In genomic region chr18:48850891-48851302, GRCh38 we compare ENCODE assay signal across 10 cellular contexts.
DNase-seq lines count a peak whose midpoint lies in the region; ATAC-seq, FAIRE-seq and TF ChIP-seq lines count a peak whose summit lies in the region.
"Had no signal": no experiment of that assay in that cellular context is flagged by ENCODE, and none has a peak within 500 bp of the region (broad histone marks: within the 10 kb centered on the region; RNA-seq: fewer than 3 reads in every experiment).

No MANE protein-coding gene starts in this region.

- intact Hi-C loops in testis (cut with DNase I; ENCODE audit: low total_unique reads), result no loop called here

- H2BK5ac ChIP-seq in mesenchymal stem cell (ENCODE audit: low read depth, low read length, poor library complexity, severe bottlenecking), result peak overlapping the region; percentile 10

- H2BK12ac ChIP-seq in mesenchymal stem cell (ENCODE audit: low read length in 2 of 2), result peak overlapping the region; percentile 34 to 85

- DNase-seq in T-helper 17 cell (no peak), mesenchymal stem cell (peak; percentile 87), testis (peak; percentile 51), GM12892 (ENCODE audit: insufficient read length) (no peak), pons (ENCODE audit: low spot score) (no peak), GM10266 (ENCODE audit: extremely low spot score) (no peak), NCI-H446 treated with DMSO at 0.1 percent for 48 hours (lab: John Stamatoyannopoulos, UW) (no peak)
- DNase-seq: kidney glomerular epithelial cell had no signal

- H3K4me1 ChIP-seq in duodenal mucosa (ENCODE audit: control insufficient read depth in 1 of 2, insufficient read depth in 2 of 2, low read length in 2 of 2) (peaks cover 0 to 5% of the 10 kb centered on the region in 2 donors), mesenchymal stem cell (ENCODE audit: control insufficient read depth, insufficient read depth, low read depth, low read length) (peaks cover 38% of the 10 kb centered on the region), testis (peaks cover 22% of the 10 kb centered on the region)

- H4K8ac ChIP-seq in mesenchymal stem cell (ENCODE audit: low read length), result peak overlapping the region; percentile 88

- no peak overlapping the region for H2AFZ ChIP-seq in mesenchymal stem cell (ENCODE audit: low read depth, low read length)

- peak overlapping the region; percentile 69 to 93 for H3K4ac ChIP-seq in mesenchymal stem cell (ENCODE audit: low read depth in 1 of 2, low read length in 2 of 2)

- peak overlapping the region in 1 of 2 experiments; percentile 88 for H3K14ac ChIP-seq in mesenchymal stem cell (ENCODE audit: low read length in 2 of 2)

- TF ChIP-seq POLR2A in testis (IDR thresholded peaks at IDR 0.05), result no peak
- no peak for TF ChIP-seq POLR2A in GM12892 (IDR thresholded peaks at IDR 0.05; ENCODE audit: low read depth, low read length)

- H3K4me3 Mint-ChIP-seq in T-helper 17 cell, result peak overlapping the region; percentile 37
- H3K4me3 Mint-ChIP-seq: activated naive CD4-positive, alpha-beta T cell treated with anti-CD3 and anti-CD28 coated beads, Interleukin-2, amount 50 U/mL, for 24 hours had no signal

- H3K9ac ChIP-seq in duodenal mucosa (ENCODE audit: low read depth in 1 of 2, low read length in 2 of 2) (no peak overlapping the region), mesenchymal stem cell (ENCODE audit: low read length) (no peak overlapping the region)

- no peak overlapping the region for H3K4me2 ChIP-seq in mesenchymal stem cell (ENCODE audit: low read length, poor library complexity, severe bottlenecking)

- H3K27ac ChIP-seq in duodenal mucosa (ENCODE audit: low read depth, low read length) (peak overlapping the region; percentile 17), mesenchymal stem cell (ENCODE audit: low read length, poor library complexity, severe bottlenecking) (peak overlapping the region; percentile 86), testis (peak overlapping the region in 1 of 2 donors; percentile 67)

- H3K36me3 Mint-ChIP-seq in T-helper 17 cell (ENCODE audit: low read depth), result no peaks in the 10 kb centered on the region
- H3K36me3 Mint-ChIP-seq: activated naive CD4-positive, alpha-beta T cell treated with anti-CD3 and anti-CD28 coated beads, Interleukin-2, amount 50 U/mL, for 24 hours had no signal

- H3K27me3 ChIP-seq in duodenal mucosa (ENCODE audit: control insufficient read depth in 1 of 2, insufficient read depth in 2 of 2, low read length in 2 of 2) (no peaks in the 10 kb centered on the region), mesenchymal stem cell (ENCODE audit: control insufficient read depth in 1 of 2, insufficient read depth in 1 of 2, low read length in 2 of 2) (no peaks in the 10 kb centered on the region), testis (no peaks in the 10 kb centered on the region)

- peak overlapping the region; percentile 31 for H2AK5ac ChIP-seq in mesenchymal stem cell (ENCODE audit: low read length, severe bottlenecking)

- H3K79me1 ChIP-seq in mesenchymal stem cell (replicated peaks; ENCODE audit: low read length, poor library complexity, severe bottlenecking), result peaks cover 13% of the 10 kb centered on the region

- no peak for TF ChIP-seq CTCF in testis (IDR thresholded peaks at IDR 0.05)
- no peak for TF ChIP-seq CTCF in GM10266 (IDR thresholded peaks at IDR 0.05; ENCODE audit: control insufficient read depth, insufficient read depth, low read depth, missing control alignments)

- H2BK120ac ChIP-seq in mesenchymal stem cell (ENCODE audit: low read depth, low read length), result peak overlapping the region; percentile 91

- no peak for ATAC-seq in T-helper 17 cell

- H3K27me3 Mint-ChIP-seq in T-helper 17 cell, result no peaks in the 10 kb centered on the region
- H3K27me3 Mint-ChIP-seq: activated naive CD4-positive, alpha-beta T cell treated with anti-CD3 and anti-CD28 coated beads, Interleukin-2, amount 50 U/mL, for 24 hours had no signal

- no peak for FAIRE-seq in GM12892 (lab: Jason Lieb, UNC)

- no peak overlapping the region for H3K27ac Mint-ChIP-seq in T-helper 17 cell
- H3K27ac Mint-ChIP-seq: activated naive CD4-positive, alpha-beta T cell treated with anti-CD3 and anti-CD28 coated beads, Interleukin-2, amount 50 U/mL, for 24 hours had no signal

- H3K4me3 ChIP-seq in duodenal mucosa (ENCODE audit: low read depth in 1 of 2, low read length in 2 of 2) (no peak overlapping the region), mesenchymal stem cell (ENCODE audit: insufficient read depth in 1 of 2, low read depth in 1 of 2, low read length in 2 of 2) (no peak overlapping the region), testis (no peak overlapping the region)

- H4K91ac ChIP-seq in mesenchymal stem cell (ENCODE audit: low read length), result peak overlapping the region; percentile 89

- peaks cover 26% of the 10 kb centered on the region for H3K4me1 Mint-ChIP-seq in T-helper 17 cell

- WGBS in mesenchymal stem cell, result 24% methylated on average over 7 of the region's 7 CpGs
- WGBS in testis, 2 donors, result 29 to 44% methylated on average over 7 of the region's 7 CpGs

- H3K18ac ChIP-seq in mesenchymal stem cell (ENCODE audit: low read depth in 1 of 2, low read length in 2 of 2), result peak overlapping the region; percentile 60 to 88

- H2BK15ac ChIP-seq in mesenchymal stem cell (ENCODE audit: low read depth, poor library complexity, severe bottlenecking), result peak overlapping the region; percentile 8

- no peak overlapping the region for H3K23ac ChIP-seq in mesenchymal stem cell (ENCODE audit: low read length in 2 of 2)

- H3K36me3 ChIP-seq in duodenal mucosa (ENCODE audit: control insufficient read depth in 1 of 2, insufficient read depth in 2 of 2, low read length in 2 of 2) (no peaks in the 10 kb centered on the region), mesenchymal stem cell (ENCODE audit: control insufficient read depth in 1 of 2, insufficient read depth in 2 of 2, low read depth in 1 of 2, low read length in 2 of 2) (peaks cover 11 to 16% of the 10 kb centered on the region in 2 experiments), testis (ENCODE audit: low read depth, missing control alignments) (no peaks in the 10 kb centered on the region)

- H3K9me3 ChIP-seq in T-helper 17 cell (ENCODE audit: control insufficient read depth, low read length, poor library complexity, severe bottlenecking) (no peaks in the 10 kb centered on the region), duodenal mucosa (ENCODE audit: control insufficient read depth in 1 of 2, low read length in 2 of 2) (no peaks in the 10 kb centered on the region), mesenchymal stem cell (ENCODE audit: control insufficient read depth, low read length) (no peaks in the 10 kb centered on the region), testis (no peaks in the 10 kb centered on the region)

Comparison
In these comparisons a context has a peak if more than half of its experiments do, and no peak if none do; other contexts are left out.
1. DNase-seq: peak in mesenchymal stem cell (single experiment) and testis (single experiment); none in T-helper 17 cell (0 of 3), GM12892 (single experiment), pons (single experiment), GM10266 (single experiment) and NCI-H446 treated with DMSO at 0.1 percent for 48 hours (single experiment).